In genomic region chr12:6423267-6424007, GRCh38 we compare ENCODE assay signal across 8 cellular contexts. TPM values are rescaled to one million over a fixed set of nuclear protein-coding genes. Genes with fewer than 3 reads are reported as not detected.
DNase-seq lines count a peak whose midpoint lies in the region; ATAC-seq and TF ChIP-seq lines count a peak whose summit lies in the region.

No MANE protein-coding gene starts in this region.

- H3K27me3 ChIP-seq in SJCRH30 (no peaks in the 10 kb centered on the region), foreskin keratinocyte (no peaks in the 10 kb centered on the region), neutrophil (no peaks in the 10 kb centered on the region), transverse colon (no peaks in the 10 kb centered on the region)

- TF ChIP-seq EP300 in transverse colon (IDR thresholded peaks at IDR 0.05; ENCODE audit: low read depth): no peak

- peak; percentile 95 for DNase-seq in Ammon's horn (ENCODE audit: low spot score)
- DNase-seq in NCI-H1092 (lab: John Stamatoyannopoulos, UW): peak; percentile 64
- DNase-seq in SJCRH30: peak; percentile 78 to 95
- peak; percentile 89 for DNase-seq in activated effector memory CD4-positive, alpha-beta T cell treated with anti-CD3 and anti-CD28 coated beads, Interleukin-2, amount 50 U/mL, for 16 hours
- peak; percentile 45 to 75 for DNase-seq in foreskin keratinocyte
- peak; percentile 87 for DNase-seq in transverse colon

- WGBS in transverse colon (ENCODE audit: low coverage in 1 of 2), 2 donors: 6% methylated on average over 9 of the region's 9 CpGs; no CpG with 5 or more reads in 1 of the 2 donors

- H3K36me3 ChIP-seq in SJCRH30 (no peaks in the 10 kb centered on the region), neutrophil (no peaks in the 10 kb centered on the region), transverse colon (no peaks in the 10 kb centered on the region)

- ATAC-seq in GM19438 (IDR thresholded peaks at IDR 0.05; ENCODE audit: low read depth, unreplicated experiment) (peak; percentile 52), foreskin keratinocyte (peak; percentile 96)

- in situ Hi-C loops in transverse colon (cut with MboI; ENCODE audit: low pct_ligation_motif_present in 1 of 4, low pct_unique_long_range_greater_than_20kb in 1 of 4, low sequenced_read_pairs in 3 of 4): loop anchor here in 2 of 4 donors (5.0 to 10.0 kb wide), 3 partner anchors 44 to 121 kb away; no protein-coding TSS in a partner anchor

- peak; percentile 97 for TF ChIP-seq CTCF in foreskin keratinocyte (conservative IDR thresholded peaks at IDR 0.05)
- peak; percentile 91 for TF ChIP-seq CTCF in neutrophil (IDR thresholded peaks at IDR 0.05)
- peak; percentile 79 to 97 (median 88) for TF ChIP-seq CTCF in transverse colon (IDR thresholded peaks at IDR 0.05)

- no peaks in the 10 kb centered on the region for H3K9me3 ChIP-seq in SJCRH30 (replicated peaks)
- H3K9me3 ChIP-seq in neutrophil: no peaks in the 10 kb centered on the region
- H3K9me3 ChIP-seq in transverse colon: no peaks in the 10 kb centered on the region

- H3K4me3 ChIP-seq in SJCRH30 (no peak overlapping the region), neutrophil (ENCODE audit: low read depth in 1 of 2, low read length in 1 of 2) (no peak overlapping the region), transverse colon (no peak overlapping the region)

- intact Hi-C loops in transverse colon (cut with DNase I; ENCODE audit: low total_unique reads): loop anchor here (5.0 kb wide), 2 partner anchors 39 to 114 kb away; no protein-coding TSS in a partner anchor

- H3K27ac ChIP-seq in SJCRH30 (no peak overlapping the region), foreskin keratinocyte (no peak overlapping the region), neutrophil (peak overlapping the region; percentile 49), transverse colon (peak overlapping the region; percentile 41 to 53 (median 46))

- no peak for TF ChIP-seq POLR2A in transverse colon (IDR thresholded peaks at IDR 0.05)

- H3K4me1 ChIP-seq in SJCRH30 (no peaks in the 10 kb centered on the region), foreskin keratinocyte (no peaks in the 10 kb centered on the region), neutrophil (ENCODE audit: control insufficient read depth in 1 of 2, insufficient read depth in 1 of 2, low read depth in 1 of 2, low read length in 1 of 2) (peaks cover 19 to 36% of the 10 kb centered on the region in 2 experiments), transverse colon (peaks cover 4 to 17% (median 11%) of the 10 kb centered on the region in 4 donors)

RNA-seq across cellular contexts. Expression of gene CD27, which starts 21.3 kb away (rescaled TPM):
- 0.12 and 0.15 TPM in 2 replicates for total RNA-seq in SJCRH30 (2014; rRNA removed; shearing (Covaris generic))
- not detected in 2 replicates for total RNA-seq in foreskin keratinocyte
- polyA plus RNA-seq in foreskin keratinocyte: not detected in 2 replicates
- 10 to 100 TPM in 1 of 4 donors, 1 to 10 TPM in 2, not detected in 1; 1.1 to 16.8 (median 2.3) TPM for total RNA-seq in transverse colon

RNA-seq across cellular contexts. Expression of gene TAPBPL, which starts 28.4 kb away (rescaled TPM):
- 2.2 and 4.9 TPM in 2 replicates for total RNA-seq in SJCRH30 (2014; rRNA removed; shearing (Covaris generic))
- total RNA-seq in foreskin keratinocyte: 7.1 and 15.8 TPM in 2 replicates
- polyA plus RNA-seq in foreskin keratinocyte: 7.3 and 13.9 TPM in 2 replicates
- total RNA-seq in transverse colon: 10 to 100 TPM; 47.6 to 99.1 (median 79.3) TPM

RNA-seq across cellular contexts. Expression of gene LTBR, which starts 39.5 kb away (rescaled TPM):
- 14.7 and 16.5 TPM in 2 replicates for total RNA-seq in SJCRH30 (2014; rRNA removed; shearing (Covaris generic))
- total RNA-seq in foreskin keratinocyte (112 and 121 TPM in 2 replicates), transverse colon (100 to 1,000 TPM; 148 to 367 (median 208) TPM)
- polyA plus RNA-seq in foreskin keratinocyte: 119 and 138 TPM in 2 replicates

RNA-seq across cellular contexts. Expression of gene VAMP1, which starts 47.0 kb away (rescaled TPM):
- total RNA-seq in SJCRH30 (2014; rRNA removed; shearing (Covaris generic)): 7.3 and 8.0 TPM in 2 replicates
- total RNA-seq in foreskin keratinocyte (1.8 and 2.9 TPM in 2 replicates), transverse colon (10 to 100 TPM in 3 of 4 donors, 1 to 10 TPM in 1; 2.6 to 23.1 (median 17.7) TPM)
- polyA plus RNA-seq in foreskin keratinocyte: 2.0 and 2.9 TPM in 2 replicates

RNA-seq across cellular contexts. Expression of gene SCNN1A, which starts 48.1 kb away (rescaled TPM):
- not detected in 2 replicates for total RNA-seq in SJCRH30 (2014; rRNA removed; shearing (Covaris generic))
- total RNA-seq in foreskin keratinocyte (1.1 and 3.2 TPM in 2 replicates), transverse colon (100 to 1,000 TPM; 151 to 757 (median 502) TPM)
- polyA plus RNA-seq in foreskin keratinocyte: 1.2 and 3.2 TPM in 2 replicates

Comparison
In these comparisons a context has a peak if more than half of its experiments do, and no peak if none do; other contexts are left out.
1. H3K27ac ChIP-seq: peak in neutrophil (single experiment) and transverse colon (4 of 4); none in SJCRH30 (single experiment) and foreskin keratinocyte (single experiment).
2. Peak in every context shown above with its lines, with median percentiles within 50 percentile points of each other: DNase-seq and CTCF ChIP-seq.